Comparison of ENCODE assay signal across 27 cellular contexts in the genomic region with DNA sequence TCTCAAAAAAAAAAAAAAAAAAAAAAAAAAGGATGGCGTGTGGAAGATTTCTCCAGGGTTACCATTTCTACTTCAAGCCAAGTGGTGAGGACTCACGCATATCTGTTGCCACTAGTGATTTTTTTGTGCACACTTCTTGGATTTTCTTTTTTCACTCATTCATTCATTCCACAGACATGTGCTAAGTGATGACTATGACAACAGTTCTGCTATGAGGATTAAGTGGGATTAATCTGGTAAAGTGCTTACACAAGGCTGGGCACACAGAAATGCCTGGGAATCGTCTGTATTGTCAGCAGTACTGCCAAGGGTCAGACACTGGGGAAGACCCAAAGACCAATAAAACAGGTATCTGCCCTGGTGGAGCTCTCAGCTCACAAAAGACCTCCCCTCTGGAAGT. TPM values are rescaled to one million over a fixed set of nuclear protein-coding genes. Genes with fewer than 3 reads are reported as not detected.
"Had no signal": no experiment of that assay in that cellular context is flagged by ENCODE, and none has a peak within 500 bp of the region (broad histone marks: within the 10 kb centered on the region; RNA-seq: fewer than 3 reads in every experiment).

No MANE protein-coding gene starts in this region.

- H3K9me3 ChIP-seq: prostate gland, testis had no signal

- DNase-seq: activated CD4-positive, alpha-beta T cell treated with anti-CD3 and anti-CD28 coated beads, Interleukin-2, amount 10 ng/mL, durations not matched to agents 7 days and 5 days; activated CD8-positive, alpha-beta memory T cell treated with anti-CD3 and anti-CD28 coated beads, Interleukin-2, amount 50 U/mL, for 4 hours; activated naive CD8-positive, alpha-beta T cell treated with anti-CD3 and anti-CD28 coated beads for 36 hours; activated T-cell treated with anti-CD3 and anti-CD28 coated beads, Interleukin-2, amount 50 U/mL, for 48 hours; amygdala; central memory CD4-positive, alpha-beta T cell; dorsolateral prefrontal cortex; heart right ventricle; left lung; naive thymus-derived CD4-positive, alpha-beta T cell; right cardiac atrium; small intestine; stimulated activated CD4-positive, alpha-beta T cell treated with anti-CD3 and anti-CD28 coated beads, Interleukin-15, amount 100 ng/mL, for 24 hours; stimulated activated CD4-positive, alpha-beta T cell treated with anti-CD3 and anti-CD28 coated beads, Interleukin-2, amount 100 ng/mL, for 48 hours; stimulated activated naive CD8-positive, alpha-beta T cell treated with anti-CD3 and anti-CD28 coated beads, Interleukin-15, amount 100 ng/mL, for 72 hours; T1000; testis; upper lobe of left lung had no signal

- H3K27me3 ChIP-seq: dorsolateral prefrontal cortex, heart right ventricle, left lung, neural progenitor cell, testis, upper lobe of left lung had no signal

- H3K9ac ChIP-seq: neural progenitor cell had no signal

- H3K4me1 Mint-ChIP-seq: activated CD4-positive, alpha-beta T cell treated with anti-CD3 and anti-CD28 coated beads, Interleukin-2, amount 10 ng/mL, durations not matched to agents 7 days and 5 days; naive thymus-derived CD4-positive, alpha-beta T cell had no signal

- H3K4me3 ChIP-seq: dorsolateral prefrontal cortex, heart right ventricle, left lung, neural progenitor cell, prostate gland, testis, upper lobe of left lung had no signal

- H3K27ac ChIP-seq: left lung, neural progenitor cell, testis, upper lobe of left lung had no signal

- H3K4me2 ChIP-seq: neural progenitor cell had no signal

- H3K36me3 ChIP-seq: heart right ventricle, left lung, neural progenitor cell, prostate gland, upper lobe of left lung had no signal

- H3K27ac Mint-ChIP-seq: activated CD4-positive, alpha-beta T cell treated with anti-CD3 and anti-CD28 coated beads, Interleukin-2, amount 10 ng/mL, durations not matched to agents 7 days and 5 days; activated naive CD8-positive, alpha-beta T cell treated with anti-CD3 and anti-CD28 coated beads for 36 hours; naive thymus-derived CD4-positive, alpha-beta T cell; neural progenitor cell; stimulated activated naive CD8-positive, alpha-beta T cell treated with anti-CD3 and anti-CD28 coated beads, Interleukin-15, amount 100 ng/mL, for 72 hours had no signal

- ATAC-seq: activated CD4-positive, CD25-positive, alpha-beta regulatory T cell treated with anti-CD3 and anti-CD28 coated beads, Interleukin-2, amount 50 U/mL, for 24 hours; left lung; naive thymus-derived CD4-positive, alpha-beta T cell; right cardiac atrium; stimulated activated naive CD8-positive, alpha-beta T cell treated with anti-CD3 and anti-CD28 coated beads, Interleukin-15, amount 100 ng/mL, for 72 hours had no signal

- H3K27me3 Mint-ChIP-seq: stimulated activated naive CD8-positive, alpha-beta T cell treated with anti-CD3 and anti-CD28 coated beads, Interleukin-15, amount 100 ng/mL, for 72 hours had no signal

- FAIRE-seq: colon, small intestine had no signal

- H3K4me3 Mint-ChIP-seq: activated CD4-positive, alpha-beta T cell treated with anti-CD3 and anti-CD28 coated beads, Interleukin-2, amount 10 ng/mL, durations not matched to agents 7 days and 5 days; activated naive CD8-positive, alpha-beta T cell treated with anti-CD3 and anti-CD28 coated beads for 36 hours; brain; naive thymus-derived CD4-positive, alpha-beta T cell; neural progenitor cell; stimulated activated naive CD8-positive, alpha-beta T cell treated with anti-CD3 and anti-CD28 coated beads, Interleukin-15, amount 100 ng/mL, for 72 hours had no signal

- H3K4me1 ChIP-seq: left lung, prostate gland, testis, upper lobe of left lung had no signal

RNA-seq across cellular contexts. Expression of gene OPN1SW, which starts 6.3 kb away (rescaled TPM):
- total RNA-seq: activated CD4-positive, alpha-beta T cell treated with anti-CD3 and anti-CD28 coated beads, Interleukin-2, amount 10 ng/mL, durations not matched to agents 7 days and 5 days; activated naive CD8-positive, alpha-beta T cell treated with anti-CD3 and anti-CD28 coated beads for 36 hours; heart right ventricle; kidney epithelial cell; left lung; lung microvascular endothelial cell; naive thymus-derived CD4-positive, alpha-beta T cell; osteoblast; prostate gland; right cardiac atrium; T-helper 1 cell treated with Interleukin-12 subunit alpha and Interleukin-12 subunit beta and Interleukin-4 antibody, amounts not matched to agents 30 ng/mL and 1 ng/mL, for 36 hours; testis; upper lobe of left lung had no signal
- polyA plus RNA-seq: heart right ventricle; naive thymus-derived CD4-positive, alpha-beta T cell; right cardiac atrium; small intestine had no signal

RNA-seq across cellular contexts. Expression of gene FLNC, which starts 48.4 kb away (rescaled TPM):
- total RNA-seq: activated CD4-positive, alpha-beta T cell treated with anti-CD3 and anti-CD28 coated beads, Interleukin-2, amount 10 ng/mL, durations not matched to agents 7 days and 5 days had no signal
- polyA plus RNA-seq: naive thymus-derived CD4-positive, alpha-beta T cell had no signal
